Comparison of ENCODE assay signal across 16 cellular contexts in genomic region chr2:193502363-193503035, GRCh38.
A peak's percentile ranks its signal among the peaks of the same experiment; 100 is the strongest.
DNase-seq lines count a peak whose midpoint lies in the region; ATAC-seq and TF ChIP-seq lines count a peak whose summit lies in the region.
"Had no signal": no experiment of that assay in that cellular context is flagged by ENCODE, and none has a peak within 500 bp of the region (broad histone marks: within the 10 kb centered on the region; RNA-seq: fewer than 3 reads in every experiment).

No MANE protein-coding gene starts in this region.

- no peak for ATAC-seq in GM18498 (IDR thresholded peaks at IDR 0.05; ENCODE audit: unreplicated experiment)
- ATAC-seq in GM21825 (IDR thresholded peaks at IDR 0.05; ENCODE audit: unreplicated experiment), result no peak
- ATAC-seq: GM12878 had no signal

- peaks cover 40% of the 10 kb centered on the region for H3K4me1 Mint-ChIP-seq in neural crest cell
- H3K4me1 Mint-ChIP-seq: activated naive CD4-positive, alpha-beta T cell treated with anti-CD3 and anti-CD28 coated beads, Interleukin-2, amount 50 U/mL, for 24 hours; central memory CD8-positive, alpha-beta T cell had no signal

- H3K27ac Mint-ChIP-seq in neural crest cell (ENCODE audit: unreplicated experiment), result no peak overlapping the region
- H3K27ac Mint-ChIP-seq: activated naive CD4-positive, alpha-beta T cell treated with anti-CD3 and anti-CD28 coated beads, Interleukin-2, amount 50 U/mL, for 24 hours; stimulated activated naive CD8-positive, alpha-beta T cell treated with anti-CD3 and anti-CD28 coated beads, Interleukin-15, Interleukin-2, amounts not matched to agents 100 ng/mL and 50 ng/mL, for 24 hours had no signal

- TF ChIP-seq POLR2A in lower leg skin (IDR thresholded peaks at IDR 0.05), result no peak

- H3K27me3 Mint-ChIP-seq in neural crest cell (ENCODE audit: low read depth), result no peaks in the 10 kb centered on the region
- H3K27me3 Mint-ChIP-seq: activated naive CD4-positive, alpha-beta T cell treated with anti-CD3 and anti-CD28 coated beads, Interleukin-2, amount 50 U/mL, for 24 hours; central memory CD8-positive, alpha-beta T cell; stimulated activated naive CD8-positive, alpha-beta T cell treated with anti-CD3 and anti-CD28 coated beads, Interleukin-15, Interleukin-2, amounts not matched to agents 100 ng/mL and 50 ng/mL, for 24 hours had no signal

- peaks cover 3% of the 10 kb centered on the region for H3K9me3 Mint-ChIP-seq in neural crest cell
- H3K9me3 Mint-ChIP-seq: activated naive CD4-positive, alpha-beta T cell treated with anti-CD3 and anti-CD28 coated beads, Interleukin-2, amount 50 U/mL, for 24 hours; stimulated activated naive CD8-positive, alpha-beta T cell treated with anti-CD3 and anti-CD28 coated beads, Interleukin-15, Interleukin-2, amounts not matched to agents 100 ng/mL and 50 ng/mL, for 24 hours had no signal

- intact Hi-C loops in lower leg skin (cut with DNase I; ENCODE audit: low total_unique reads), result no loop called here

- DNase-seq in GM20000 (ENCODE audit: low spot score), result peak; percentile 41
- peak; percentile 71 for DNase-seq in NCI-H2196 (lab: John Stamatoyannopoulos, UW; ENCODE audit: unreplicated experiment)
- peak; percentile 2 for DNase-seq in fibroblast of pulmonary artery (ENCODE audit: low read depth)
- DNase-seq in neural crest cell (ENCODE audit: low read depth, low spot score), result peak; percentile 25
- DNase-seq in lower leg skin (ENCODE audit: low spot score in 2 of 2), result no peak
- DNase-seq in NCI-H524 (lab: John Stamatoyannopoulos, UW), result no peak
- DNase-seq: AML-193; hippocampal formation; SIG-M5; stimulated activated CD4-positive, alpha-beta T cell treated with anti-CD3 and anti-CD28 coated beads, Interleukin-4, amount 100 ng/mL, for 24 hours had no signal

- TF ChIP-seq CTCF in GM20000 (IDR thresholded peaks at IDR 0.05; ENCODE audit: extremely low read depth, missing control alignments) (peak; percentile 7), fibroblast of pulmonary artery (IDR thresholded peaks at IDR 0.05; ENCODE audit: low read length, missing control alignments) (no peak), neural crest cell (conservative IDR thresholded peaks at IDR 0.05) (peak; percentile 57), lower leg skin (IDR thresholded peaks at IDR 0.05) (no peak)

- H3K4me3 Mint-ChIP-seq in neural crest cell, result peak overlapping the region; percentile 83
- H3K4me3 Mint-ChIP-seq: activated naive CD4-positive, alpha-beta T cell treated with anti-CD3 and anti-CD28 coated beads, Interleukin-2, amount 50 U/mL, for 24 hours; central memory CD8-positive, alpha-beta T cell; stimulated activated naive CD8-positive, alpha-beta T cell treated with anti-CD3 and anti-CD28 coated beads, Interleukin-15, Interleukin-2, amounts not matched to agents 100 ng/mL and 50 ng/mL, for 24 hours had no signal

- no peaks in the 10 kb centered on the region for H3K36me3 Mint-ChIP-seq in neural crest cell (ENCODE audit: low read depth)
- H3K36me3 Mint-ChIP-seq: activated naive CD4-positive, alpha-beta T cell treated with anti-CD3 and anti-CD28 coated beads, Interleukin-2, amount 50 U/mL, for 24 hours had no signal

- WGBS in lower leg skin, 2 donors, result 88 to 94% methylated on average over 35 to 42 of the region's 42 CpGs

- H3K4me3 ChIP-seq in fibroblast of pulmonary artery (replicated peaks; ENCODE audit: low read depth, low read length) (peak overlapping the region; percentile 12), lower leg skin (ENCODE audit: low read depth, poor library complexity, severe bottlenecking) (no peak overlapping the region)
- H3K4me3 ChIP-seq: GM12878 had no signal

Comparison
In these comparisons a context has a peak if more than half of its experiments do, and no peak if none do; other contexts are left out.
1. DNase-seq: peak in GM20000 (single experiment), NCI-H2196 (single experiment), fibroblast of pulmonary artery (single experiment) and neural crest cell (single experiment); none in lower leg skin (0 of 2) and NCI-H524 (0 of 2).
2. CTCF ChIP-seq: peak in GM20000 (single experiment) and neural crest cell (single experiment); none in fibroblast of pulmonary artery (single experiment) and lower leg skin (0 of 3).